In genomic region chrX:40573763-40574162, GRCh38 we compare ENCODE assay signal across 9 cellular contexts. TPM values are rescaled to one million over a fixed set of nuclear protein-coding genes. Genes with fewer than 3 reads are reported as not detected.
DNase-seq lines count a peak whose midpoint lies in the region; ATAC-seq and TF ChIP-seq lines count a peak whose summit lies in the region.
"Had no signal": no experiment of that assay in that cellular context is flagged by ENCODE, and none has a peak within 500 bp of the region (broad histone marks: within the 10 kb centered on the region; RNA-seq: fewer than 3 reads in every experiment).

No MANE protein-coding gene starts in this region.

- no peaks in the 10 kb centered on the region for H3K9me2 ChIP-seq in PC-9 (ENCODE audit: insufficient read depth)

- intact Hi-C loops in PC-9 (cut with micrococcal nuclease; ENCODE audit: unreplicated experiment) (no loop called here), upper lobe of right lung (cut with DNase I) (no loop called here), ovary (cut with DNase I) (no loop called here)

- H3K4me1 ChIP-seq in PC-9 (replicated peaks; ENCODE audit: insufficient read depth) (no peaks in the 10 kb centered on the region), upper lobe of right lung (no peaks in the 10 kb centered on the region), ovary (ENCODE audit: insufficient read depth) (peaks cover 2% of the 10 kb centered on the region)

- H4K20me1 ChIP-seq in PC-9 (ENCODE audit: insufficient read depth) = no peaks in the 10 kb centered on the region

- peak; percentile 37 for DNase-seq in stimulated activated CD4-positive, alpha-beta T cell treated with anti-CD3 and anti-CD28 coated beads, Interleukin-15, amount 100 ng/mL, for 24 hours
- DNase-seq in stimulated activated CD4-positive, alpha-beta T cell treated with anti-CD3 and anti-CD28 coated beads, Interleukin-4, amount 100 ng/mL, for 4 hours = no peak
- DNase-seq in PC-9 (peak in 1 of 2 experiments; percentile 10), chondrocyte (ENCODE audit: low spot score) (no peak), upper lobe of right lung (no peak), NCI-H510A (lab: John Stamatoyannopoulos, UW) (no peak), ovary (no peak)
- DNase-seq: activated gamma-delta T cell had no signal

- no peak overlapping the region for H3K4me3 Mint-ChIP-seq in chondrocyte (ENCODE audit: unreplicated experiment)

- peak; percentile 49 for ATAC-seq in upper lobe of right lung
- ATAC-seq in activated CD4-positive, CD25-positive, alpha-beta regulatory T cell treated with anti-CD3 and anti-CD28 coated beads, Interleukin-2, amount 50 U/mL, for 24 hours = no peak

- no peak overlapping the region for H2AFZ ChIP-seq in PC-9

- H3K27ac Mint-ChIP-seq in chondrocyte (ENCODE audit: unreplicated experiment) = no peak overlapping the region

- WGBS in ovary, 3 donors = 51 to 60% (median 57%) methylated on average over 2 of the region's 2 CpGs

- H3K27ac ChIP-seq in PC-9 (no peak overlapping the region), upper lobe of right lung (no peak overlapping the region), ovary (no peak overlapping the region)

- no peaks in the 10 kb centered on the region for H3K36me3 ChIP-seq in PC-9 (ENCODE audit: low read depth)
- no peaks in the 10 kb centered on the region for H3K36me3 ChIP-seq in upper lobe of right lung
- no peaks in the 10 kb centered on the region for H3K36me3 ChIP-seq in ovary

- no TSS peak for BruUV-seq in PC-9 (replicated peaks; lab: Mats Ljungman, UMichigan)

- H3K4me3 ChIP-seq in PC-9 (no peak overlapping the region), upper lobe of right lung (no peak overlapping the region), ovary (no peak overlapping the region)

- no peaks in the 10 kb centered on the region for H3K79me2 ChIP-seq in PC-9 (ENCODE audit: low read depth)

- H3K27me3 Mint-ChIP-seq in chondrocyte (ENCODE audit: low read depth) = no peaks in the 10 kb centered on the region

- CTCF ChIA-PET in PC-9 (lab: Charles Lee) = no interaction called here

- H3F3A ChIP-seq in PC-9 (ENCODE audit: insufficient read depth, low read depth) = no peaks in the 10 kb centered on the region

- no peak for TF ChIP-seq EP300 in ovary (IDR thresholded peaks at IDR 0.05)

- no peaks in the 10 kb centered on the region for H3K27me3 ChIP-seq in PC-9 (ENCODE audit: insufficient read depth, low read depth)
- H3K27me3 ChIP-seq in upper lobe of right lung = no peaks in the 10 kb centered on the region
- no peaks in the 10 kb centered on the region for H3K27me3 ChIP-seq in ovary

- H3K9me3 ChIP-seq in PC-9 (ENCODE audit: insufficient read depth, low read depth) (no peaks in the 10 kb centered on the region), upper lobe of right lung (no peaks in the 10 kb centered on the region), ovary (no peaks in the 10 kb centered on the region)

- POLR2A ChIA-PET in PC-9 (lab: Charles Lee; ENCODE audit: unreplicated experiment) = no interaction called here

- TF ChIP-seq CTCF in PC-9 (conservative IDR thresholded peaks at IDR 0.05) = peak; percentile 49
- TF ChIP-seq CTCF in chondrocyte (IDR thresholded peaks at IDR 0.05) = peak; percentile 76
- peak; percentile 39 for TF ChIP-seq CTCF in upper lobe of right lung (IDR thresholded peaks at IDR 0.05)
- no peak for TF ChIP-seq CTCF in ovary (IDR thresholded peaks at IDR 0.05)

- no peak overlapping the region for H3K4me2 ChIP-seq in PC-9

- peaks cover 3% of the 10 kb centered on the region for H3K9me3 Mint-ChIP-seq in chondrocyte (ENCODE audit: low read depth)

- TF ChIP-seq POLR2A in ovary (IDR thresholded peaks at IDR 0.05) = no peak

- no peaks in the 10 kb centered on the region for H3K4me1 Mint-ChIP-seq in chondrocyte (ENCODE audit: low read depth)

- H3K36me3 Mint-ChIP-seq in chondrocyte (ENCODE audit: low read depth) = no peaks in the 10 kb centered on the region

RNA-seq across cellular contexts. Expression of gene ATP6AP2, which starts 7.0 kb away (rescaled TPM):
- total RNA-seq in PC-9 (2021) (45.5 and 49.7 TPM in 2 replicates), chondrocyte (149 to 165 TPM (median 163 TPM) in 3 replicates), upper lobe of right lung (130 TPM), ovary (10 to 100 TPM; 63.2 to 92.8 (median 85.2) TPM)
- polyA plus RNA-seq in ovary = 100 to 1,000 TPM in 1 of 2 donors, 10 to 100 TPM in 1; 82.0 to 184 TPM

RNA-seq across cellular contexts. Expression of gene MPC1L, which starts 49.5 kb away (rescaled TPM):
- total RNA-seq in PC-9 (2021) (not detected in 2 replicates), chondrocyte (not detected in 3 replicates), upper lobe of right lung (not detected), ovary (not detected)
- polyA plus RNA-seq in ovary = not detected

Comparison
In these comparisons a context has a peak if more than half of its experiments do, and no peak if none do; other contexts are left out.
1. CTCF ChIP-seq: peak in PC-9 (single experiment), chondrocyte (single experiment) and upper lobe of right lung (single experiment); none in ovary (0 of 3).